31 cellular contexts compared by ENCODE assay signal in genomic region chr9:72128526-72128925, GRCh38. TPM values are rescaled to one million over a fixed set of nuclear protein-coding genes. Genes with fewer than 3 reads are reported as not detected.
"Had no signal": no experiment of that assay in that cellular context is flagged by ENCODE, and none has a peak within 500 bp of the region (broad histone marks: within the 10 kb centered on the region; RNA-seq: fewer than 3 reads in every experiment).

No MANE protein-coding gene starts in this region.

- H3K36me3 Mint-ChIP-seq: activated naive CD4-positive, alpha-beta T cell treated with anti-CD3 and anti-CD28 coated beads, Interleukin-2, amount 50 U/mL, for 24 hours; WTC11 had no signal

- DNase-seq: activated CD4-positive, alpha-beta T cell treated with anti-CD3 and anti-CD28 coated beads for 36 hours; activated CD4-positive, alpha-beta T cell treated with anti-CD3 and anti-CD28 coated beads, Interleukin-2, amount 10 ng/mL, durations not matched to agents 7 days and 5 days; activated CD4-positive, alpha-beta T cell treated with anti-CD3 and anti-CD28 coated beads, Interleukin-2, amount 50 U/mL, for 48 hours; activated CD8-positive, alpha-beta T cell treated with anti-CD3 and anti-CD28 coated beads, Interleukin-2, amount 10 ng/mL, durations not matched to agents 7 days and 5 days; activated gamma-delta T cell; activated naive CD4-positive, alpha-beta T cell treated with Interleukin-2 at 50 U/mL for 16 hours; activated T-cell treated with anti-CD3 and anti-CD28 coated beads, Interleukin-2, amount 50 U/mL, for 24 hours; adrenal gland; caudate nucleus; NCI-H1105; NCI-H1417 treated with DMSO at 0.1 percent for 48 hours; NCI-H1694; NCI-H2029; NCI-H510A; NCI-H526; NCI-H748 treated with DMSO at 0.1 percent for 48 hours; NK-92 treated with Interleukin-12 subunit alpha and Interleukin-12 subunit beta, amount 100 ng/mL, for 24 hours; PC-3; SHP77; SJCRH30 had no signal

- H3K27me3 Mint-ChIP-seq: activated CD4-positive, alpha-beta T cell treated with anti-CD3 and anti-CD28 coated beads, Interleukin-2, amount 10 ng/mL, durations not matched to agents 7 days and 5 days had no signal

- H3K4me3 Mint-ChIP-seq: activated CD4-positive, alpha-beta T cell treated with anti-CD3 and anti-CD28 coated beads for 36 hours; activated CD4-positive, alpha-beta T cell treated with anti-CD3 and anti-CD28 coated beads, Interleukin-2, amount 10 ng/mL, durations not matched to agents 7 days and 5 days; activated CD8-positive, alpha-beta T cell treated with anti-CD3 and anti-CD28 coated beads, Interleukin-2, amount 10 ng/mL, durations not matched to agents 7 days and 5 days; activated naive CD4-positive, alpha-beta T cell treated with anti-CD3 and anti-CD28 coated beads, Interleukin-2, amount 50 U/mL, for 24 hours; activated T-cell treated with anti-CD3 and anti-CD28 coated beads, Interleukin-2, amount 50 U/mL, for 24 hours; T-helper 1 cell treated with Interleukin-12 subunit alpha and Interleukin-12 subunit beta and Interleukin-4 antibody, amounts not matched to agents 30 μg/mL and 1 μg/mL, for 36 hours; T-helper 2 cell treated with Interferon-gamma antibody and Interleukin-4, amounts not matched to agents 5 μg/mL and 100 μg/mL, for 36 hours; WTC11 had no signal

- ATAC-seq: activated CD4-positive, alpha-beta T cell treated with anti-CD3 and anti-CD28 coated beads for 36 hours; activated CD4-positive, CD25-positive, alpha-beta regulatory T cell treated with anti-CD3 and anti-CD28 coated beads, Interleukin-2, amount 50 U/mL, for 24 hours; activated CD8-positive, alpha-beta T cell treated with anti-CD3 and anti-CD28 coated beads, Interleukin-2, amount 10 ng/mL, durations not matched to agents 7 days and 5 days; body of pancreas; K562; PC-3; WTC11 had no signal

- H3K4me1 Mint-ChIP-seq: activated CD4-positive, alpha-beta T cell treated with anti-CD3 and anti-CD28 coated beads for 36 hours; activated CD4-positive, alpha-beta T cell treated with anti-CD3 and anti-CD28 coated beads, Interleukin-2, amount 10 ng/mL, durations not matched to agents 7 days and 5 days; activated naive CD4-positive, alpha-beta T cell treated with anti-CD3 and anti-CD28 coated beads, Interleukin-2, amount 50 U/mL, for 24 hours; WTC11 had no signal

- H3K36me3 ChIP-seq: adrenal gland, SJCRH30 had no signal

- H3K4me1 ChIP-seq: adrenal gland, SJCRH30 had no signal

- H3K27ac Mint-ChIP-seq: activated CD4-positive, alpha-beta T cell treated with anti-CD3 and anti-CD28 coated beads for 36 hours; activated CD4-positive, alpha-beta T cell treated with anti-CD3 and anti-CD28 coated beads, Interleukin-2, amount 10 ng/mL, durations not matched to agents 7 days and 5 days; activated CD8-positive, alpha-beta T cell treated with anti-CD3 and anti-CD28 coated beads, Interleukin-2, amount 10 ng/mL, durations not matched to agents 7 days and 5 days; activated naive CD4-positive, alpha-beta T cell treated with anti-CD3 and anti-CD28 coated beads, Interleukin-2, amount 50 U/mL, for 24 hours; activated T-cell treated with anti-CD3 and anti-CD28 coated beads, Interleukin-2, amount 50 U/mL, for 24 hours; activated T-helper 2 cell treated with anti-CD3 and anti-CD28 coated beads, Interferon-gamma antibody, Interleukin-2, Interleukin-4, amounts not matched to agents 10 μg/mL and 5 μg/mL and 100 μg/mL, durations not matched to agents 14 hours and 24 hours and 36 hours; T-helper 1 cell treated with Interleukin-12 subunit alpha and Interleukin-12 subunit beta and Interleukin-4 antibody, amounts not matched to agents 30 μg/mL and 1 μg/mL, for 36 hours; T-helper 2 cell treated with Interferon-gamma antibody and Interleukin-4, amounts not matched to agents 5 μg/mL and 100 μg/mL, for 36 hours; WTC11 had no signal

- H3K9me3 ChIP-seq: adrenal gland, body of pancreas, SJCRH30 had no signal

- H3K4me3 ChIP-seq: adrenal gland, body of pancreas, K562, SJCRH30, SK-N-MC had no signal

- H3K27ac ChIP-seq: adrenal gland, RWPE1, SJCRH30, SK-N-MC had no signal

- H3K27me3 ChIP-seq: adrenal gland, body of pancreas, SJCRH30 had no signal

- H3K9me3 Mint-ChIP-seq: activated CD4-positive, alpha-beta T cell treated with anti-CD3 and anti-CD28 coated beads, Interleukin-2, amount 10 ng/mL, durations not matched to agents 7 days and 5 days; activated naive CD4-positive, alpha-beta T cell treated with anti-CD3 and anti-CD28 coated beads, Interleukin-2, amount 50 U/mL, for 24 hours; activated T-cell treated with anti-CD3 and anti-CD28 coated beads, Interleukin-2, amount 50 U/mL, for 24 hours; activated T-helper 2 cell treated with anti-CD3 and anti-CD28 coated beads, Interferon-gamma antibody, Interleukin-2, Interleukin-4, amounts not matched to agents 10 μg/mL and 5 μg/mL and 100 μg/mL, durations not matched to agents 14 hours and 24 hours and 36 hours; T-helper 1 cell treated with Interleukin-12 subunit alpha and Interleukin-12 subunit beta and Interleukin-4 antibody, amounts not matched to agents 30 μg/mL and 1 μg/mL, for 36 hours; T-helper 2 cell treated with Interferon-gamma antibody and Interleukin-4, amounts not matched to agents 5 μg/mL and 100 μg/mL, for 36 hours; WTC11 had no signal

RNA-seq across cellular contexts. Expression of gene GDA, which starts 20.7 kb away (rescaled TPM):
- total RNA-seq: activated CD4-positive, alpha-beta T cell treated with anti-CD3 and anti-CD28 coated beads for 36 hours; activated CD4-positive, alpha-beta T cell treated with anti-CD3 and anti-CD28 coated beads, Interleukin-2, amount 10 ng/mL, durations not matched to agents 7 days and 5 days; activated CD8-positive, alpha-beta T cell treated with anti-CD3 and anti-CD28 coated beads, Interleukin-2, amount 10 ng/mL, durations not matched to agents 7 days and 5 days; astrocyte; PC-3; SJCRH30 had no signal
